ENCODE assay signal across 19 cellular contexts in the genomic region with DNA sequence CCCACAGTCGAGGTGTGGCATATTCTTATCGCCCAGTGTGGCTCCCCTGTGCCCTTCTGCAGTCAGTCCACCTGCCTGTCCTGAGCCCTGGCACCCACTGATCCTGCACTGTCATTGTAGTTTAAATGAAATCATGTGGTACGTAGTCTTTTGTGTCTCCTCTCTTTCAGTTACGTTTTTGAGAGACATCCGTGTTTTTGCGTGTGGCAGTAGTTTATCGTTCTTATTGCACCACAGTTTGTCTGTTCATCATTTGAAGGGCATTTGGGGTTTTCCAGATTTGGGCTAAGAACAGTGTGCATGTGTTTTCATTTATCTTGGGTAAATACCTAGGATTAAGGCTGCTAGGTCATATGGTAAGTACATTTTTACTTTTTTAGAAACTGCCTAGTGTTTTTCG. TPM values are rescaled to one million over a fixed set of nuclear protein-coding genes. Genes with fewer than 3 reads are reported as not detected.
DNase-seq lines count a peak whose midpoint lies in the region; ATAC-seq, FAIRE-seq and TF ChIP-seq lines count a peak whose summit lies in the region.
"Had no signal": no experiment of that assay in that cellular context is flagged by ENCODE, and none has a peak within 500 bp of the region (broad histone marks: within the 10 kb centered on the region; RNA-seq: fewer than 3 reads in every experiment).

No MANE protein-coding gene starts in this region.

- FAIRE-seq in GM12878 (lab: Jason Lieb, UNC): peak; percentile 13

- no peak; the same call in 1 of the 2 replicates for TF ChIP-seq POLR2A in GM12878 (IDR thresholded peaks at IDR 0.05; ENCODE audit: low read depth, low read length)

- H3K9ac ChIP-seq in GM12878 (ENCODE audit: control insufficient read depth, insufficient read depth, low read length): no peak overlapping the region; the same call in 1 of the 2 replicates

- no peaks in the 10 kb centered on the region for H4K20me1 ChIP-seq in GM12878 (ENCODE audit: control insufficient read depth, insufficient read depth)

- no peak overlapping the region for H3K4me3 Mint-ChIP-seq in mesothelial cell of epicardium
- H3K4me3 Mint-ChIP-seq: nephron, WTC11 had no signal

- peak; percentile 77 for DNase-seq in GM12865 (ENCODE audit: low read depth)
- peak; percentile 60 for DNase-seq in GM12878 (ENCODE audit: low read depth, low spot score)
- DNase-seq in mesothelial cell of epicardium (ENCODE audit: low spot score in 2 of 2, unreplicated experiment in 2 of 2): no peak
- no peak for DNase-seq in NCI-H82 (lab: John Stamatoyannopoulos, UW)
- no peak for DNase-seq in cardiac septum (ENCODE audit: low spot score)
- DNase-seq: cortex of kidney; esophagus squamous epithelium; left ventricle myocardium superior; NCI-H1436 treated with DMSO at 0.1 percent for 48 hours; NCI-H510A treated with DMSO at 0.1 percent for 48 hours; PC-9; stimulated activated CD4-positive, alpha-beta T cell treated with anti-CD3 and anti-CD28 coated beads, Interleukin-4, amount 100 ng/mL, for 1 hour had no signal

- in situ Hi-C loops in GM12878 (cut with MboI): loop anchor here (25.0 kb wide), 1 partner anchor 529 kb away; no protein-coding TSS in a partner anchor

- CTCF ChIA-PET in GM12878 (lab: Yijun Ruan, JAX): interaction anchor here (0.6 to 2.2 kb wide), 4 partner anchors 9 to 1520 kb away, joined by 3 to 12 read pairs (median 4); no protein-coding TSS in a partner anchor

- H3K4me3 ChIP-seq in ACC112 (ENCODE audit: low read depth, low read length) (no peak overlapping the region), GM12865 (ENCODE audit: low read depth, low read length) (peak overlapping the region; percentile 46), GM12878 (no peak overlapping the region)
- H3K4me3 ChIP-seq: adrenal gland, esophagus squamous epithelium, PC-9, right atrium auricular region had no signal

- TF ChIP-seq CTCF in GM12865 (IDR thresholded peaks at IDR 0.05; ENCODE audit: insufficient read depth, low read depth, low read length, missing control alignments) (no peak), GM12878 (IDR thresholded peaks at IDR 0.05 in 2 of 3, conservative IDR thresholded peaks at IDR 0.05 in 1 of 3; ENCODE audit: control insufficient read depth in 2 of 3, extremely low read depth in 1 of 3, insufficient read depth in 1 of 3, low read depth in 3 of 3, low read length in 3 of 3) (no peak), mesothelial cell of epicardium (IDR thresholded peaks at IDR 0.05; ENCODE audit: unreplicated experiment) (no peak)

- H3K36me3 ChIP-seq in ACC112 (ENCODE audit: insufficient read depth, low read length) (no peaks in the 10 kb centered on the region; the same call in 1 of the 2 replicates), GM12878 (ENCODE audit: control insufficient read depth in 2 of 2, insufficient read depth in 2 of 2, low read length in 1 of 2) (peaks cover 4 to 6% of the 10 kb centered on the region in 2 experiments; a peak in 3 of 4 replicates)

- peak overlapping the region; percentile 18; the same call in 1 of the 2 replicates for H3K4me2 ChIP-seq in GM12878 (ENCODE audit: control insufficient read depth, insufficient read depth)
- H3K4me2 ChIP-seq: PC-9 had no signal

- SMC1A ChIA-PET in GM12878 (lab: Charles Lee; ENCODE audit: uncharacterized antibody, unreplicated experiment): interaction anchor here (1.7 to 2.0 kb wide), 2 partner anchors 11 to 20 kb away, joined by 4 to 6 read pairs; no protein-coding TSS in a partner anchor

- ATAC-seq in GM12878 (peak; percentile 76), GM21717 (IDR thresholded peaks at IDR 0.05; ENCODE audit: unreplicated experiment) (no peak), HG03354 (IDR thresholded peaks at IDR 0.05; ENCODE audit: poor library complexity, severe bottlenecking, unreplicated experiment) (no peak)
- ATAC-seq: left ventricle myocardium superior, WTC11 had no signal

- H2AFZ ChIP-seq in ACC112 (ENCODE audit: low read length, unreplicated experiment) (no peak overlapping the region), GM12878 (ENCODE audit: control insufficient read depth, low read depth, low read length) (no peak overlapping the region; the same call in 1 of the 2 replicates)
- H2AFZ ChIP-seq: PC-9 had no signal

- peaks cover 7% of the 10 kb centered on the region for H3K4me1 ChIP-seq in ACC112 (ENCODE audit: control insufficient read depth, insufficient read depth, low read length, unreplicated experiment)
- peaks cover 19% of the 10 kb centered on the region for H3K4me1 ChIP-seq in GM12878 (ENCODE audit: control insufficient read depth, insufficient read depth, low read length)
- H3K4me1 ChIP-seq: adrenal gland, right atrium auricular region had no signal

- no peaks in the 10 kb centered on the region for H3K27me3 Mint-ChIP-seq in mesothelial cell of epicardium (ENCODE audit: low read depth)

- intact Hi-C loops in GM12878 (cut with micrococcal nuclease; ENCODE audit: unreplicated experiment): no loop called here
- intact Hi-C loops in cardiac septum (cut with DNase I): no loop called here

- no peak for TF ChIP-seq EP300 in GM12878 (IDR thresholded peaks at IDR 0.05; ENCODE audit: borderline replicate concordance in 1 of 2, control insufficient read depth in 1 of 2, low read depth in 2 of 2, low read length in 2 of 2)

- peak overlapping the region; percentile 47; the same call in 1 of the 2 replicates for H3K27ac ChIP-seq in ACC112 (ENCODE audit: low read depth, low read length)
- H3K27ac ChIP-seq in GM12878 (ENCODE audit: control insufficient read depth, insufficient read depth): peak overlapping the region; percentile 84
- H3K27ac ChIP-seq: adrenal gland, esophagus squamous epithelium, PC-9, right atrium auricular region had no signal

- H3K4me1 Mint-ChIP-seq in mesothelial cell of epicardium: peaks cover 15% of the 10 kb centered on the region

- RAD21 ChIA-PET in GM12878 (lab: Charles Lee; ENCODE audit: unreplicated experiment): interaction anchor here (0.9 to 1.0 kb wide), 2 partner anchors 19 to 65 kb away, joined by 3 read pairs; no protein-coding TSS in a partner anchor

- H3K9me3 ChIP-seq in GM12878 (replicated peaks; ENCODE audit: control insufficient read depth, insufficient read depth, low read length): no peaks in the 10 kb centered on the region
- H3K9me3 ChIP-seq: adrenal gland, esophagus squamous epithelium, right atrium auricular region had no signal

- peaks cover 15% of the 10 kb centered on the region for H3K36me3 Mint-ChIP-seq in mesothelial cell of epicardium
- H3K36me3 Mint-ChIP-seq: WTC11 had no signal

- under 1% methylated on average over 8 of the region's 8 CpGs for WGBS in GM12878 (ENCODE audit: insufficient coverage, insufficient replicate concordance, low lambda C conversion rate, missing lambda C conversion rate)

- no peak for TF ChIP-seq RAD21 in GM12878 (IDR thresholded peaks at IDR 0.05; ENCODE audit: insufficient read depth, low read depth, low read length)

- no peaks in the 10 kb centered on the region for H3K27me3 ChIP-seq in ACC112 (ENCODE audit: insufficient read depth, low read length)
- no peaks in the 10 kb centered on the region for H3K27me3 ChIP-seq in GM12878 (replicated peaks in 1 of 2; ENCODE audit: control insufficient read depth in 2 of 2, insufficient read depth in 2 of 2, low read length in 1 of 2)
- H3K27me3 ChIP-seq: adrenal gland, esophagus squamous epithelium, right atrium auricular region had no signal

- POLR2A ChIA-PET in GM12878 (lab: Charles Lee): no interaction called here

- peak overlapping the region; percentile 65 for H3K27ac Mint-ChIP-seq in mesothelial cell of epicardium
- H3K27ac Mint-ChIP-seq: WTC11 had no signal

- H3K79me2 ChIP-seq in ACC112 (ENCODE audit: control insufficient read depth, insufficient read depth, low read length, unreplicated experiment): no peaks in the 10 kb centered on the region
- no peaks in the 10 kb centered on the region for H3K79me2 ChIP-seq in GM12878 (ENCODE audit: control insufficient read depth, insufficient read depth, low read length)

- H3K9me3 Mint-ChIP-seq in mesothelial cell of epicardium: no peaks in the 10 kb centered on the region
- H3K9me3 Mint-ChIP-seq: nephron, WTC11 had no signal

- no TSS peak for BruUV-seq in GM12878 (replicated peaks; lab: Mats Ljungman, UMichigan)

RNA-seq across cellular contexts. Expression of gene SPATA2, which starts 49.3 kb away (rescaled TPM):
- 5.1 and 5.4 TPM in 2 replicates for total RNA-seq in GM12878 (2013; cell fraction: nucleolus; rRNA removed)
- 3.7 and 5.3 TPM in 2 replicates for total RNA-seq in GM12878 (2014; rRNA removed)
- 2.9 and 3.4 TPM in 2 replicates for total RNA-seq in GM12878 (2014; rRNA removed; fragmentation: Illumina TruSeq; extraction: Trizol)
- 10.1 and 11.7 TPM in 2 replicates for total RNA-seq in GM12878 (2021)
- 3.2 TPM for polyA plus RNA-seq in GM12878 (2011; ENCODE audit: low read depth)
- polyA plus RNA-seq in GM12878 (2011; rRNA removed): 2.8 and 5.5 TPM in 2 replicates
- polyA plus RNA-seq in GM12878 (2011; cell fraction: cytosol; rRNA removed): 5.0 and 5.7 TPM in 2 replicates
- polyA plus RNA-seq in GM12878 (2011; cell fraction: nucleus; rRNA removed): 5.2 and 6.5 TPM in 2 replicates
- polyA plus RNA-seq in GM12878 (2012): 6.0 and 6.2 TPM in 2 replicates
- polyA plus RNA-seq in GM12878 (2014; fragmentation: Illumina TruSeq; extraction: Trizol): 4.6 and 5.7 TPM in 2 replicates
- polyA plus RNA-seq in GM12878 (2014; fragmentation: Nextera tagmentation; extraction: Ambion mirVana): 1 to 10 TPM in 1 of 2 experiments, under 1 TPM in 1; 0.93 to 1.3 TPM
- polyA plus RNA-seq in GM12878 (2014; rRNA removed): 6.4 and 7.8 TPM in 2 replicates
- polyA plus RNA-seq in GM12878 (2016; fragmentation: Nextera tagmentation; extraction: Ambion mirVana): 1 to 10 TPM; 7.9 to 8.7 TPM
- 3.8 and 5.0 TPM in 2 replicates for polyA minus RNA-seq in GM12878 (2011; rRNA and poly(A)+ RNA removed)
- 2.9 and 3.7 TPM in 2 replicates for polyA minus RNA-seq in GM12878 (2011; cell fraction: cytosol; rRNA and poly(A)+ RNA removed)
- polyA minus RNA-seq in GM12878 (2011; cell fraction: nucleus; rRNA and poly(A)+ RNA removed): 2.3 and 4.9 TPM in 2 replicates
- 8.0 to 8.8 TPM (median 8.1 TPM) in 3 replicates for total RNA-seq in mesothelial cell of epicardium
- 4.9 TPM for total RNA-seq in cardiac septum

RNA-seq across cellular contexts. Expression of gene SLC9A8, which starts 53.4 kb away (rescaled TPM):
- 52.8 and 65.8 TPM in 2 replicates for total RNA-seq in GM12878 (2013; cell fraction: nucleolus; rRNA removed)
- total RNA-seq in GM12878 (2014; rRNA removed) (11.7 and 15.5 TPM in 2 replicates), GM12878 (2014; rRNA removed; fragmentation: Illumina TruSeq; extraction: Trizol) (7.8 and 8.8 TPM in 2 replicates), GM12878 (2021) (11.5 and 11.8 TPM in 2 replicates), mesothelial cell of epicardium (9.7 to 11.9 TPM (median 10.6 TPM) in 3 replicates), cardiac septum (7.2 TPM)
- polyA plus RNA-seq in GM12878 (2011; ENCODE audit: low read depth): 4.4 TPM
- polyA plus RNA-seq in GM12878 (2011; rRNA removed) (3.0 and 5.1 TPM in 2 replicates), GM12878 (2014; fragmentation: Illumina TruSeq; extraction: Trizol) (6.5 and 8.2 TPM in 2 replicates), GM12878 (2014; fragmentation: Nextera tagmentation; extraction: Ambion mirVana) (under 1 TPM; 0.40 to 0.53 TPM), GM12878 (2014; rRNA removed) (8.9 and 9.5 TPM in 2 replicates), GM12878 (2016; fragmentation: Nextera tagmentation; extraction: Ambion mirVana) (1 to 10 TPM; 4.7 to 4.9 TPM)
- 4.5 TPM in 2 replicates for polyA plus RNA-seq in GM12878 (2011; cell fraction: cytosol; rRNA removed)
- 23.5 and 26.3 TPM in 2 replicates for polyA plus RNA-seq in GM12878 (2011; cell fraction: nucleus; rRNA removed)
- 7.2 and 8.6 TPM in 2 replicates for polyA plus RNA-seq in GM12878 (2012)
- 36.6 and 38.0 TPM in 2 replicates for polyA minus RNA-seq in GM12878 (2011; rRNA and poly(A)+ RNA removed)
- polyA minus RNA-seq in GM12878 (2011; cell fraction: cytosol; rRNA and poly(A)+ RNA removed): 1.6 and 1.9 TPM in 2 replicates
- 29.6 and 48.5 TPM in 2 replicates for polyA minus RNA-seq in GM12878 (2011; cell fraction: nucleus; rRNA and poly(A)+ RNA removed)

Comparison
In these comparisons a context has a peak if more than half of its experiments do, and no peak if none do; other contexts are left out.
1. DNase-seq: peak in GM12865 (single experiment) and GM12878 (single experiment); none in mesothelial cell of epicardium (0 of 2), NCI-H82 (single experiment) and cardiac septum (single experiment).